Comparison of ENCODE assay signal across 9 cellular contexts in the genomic region with DNA sequence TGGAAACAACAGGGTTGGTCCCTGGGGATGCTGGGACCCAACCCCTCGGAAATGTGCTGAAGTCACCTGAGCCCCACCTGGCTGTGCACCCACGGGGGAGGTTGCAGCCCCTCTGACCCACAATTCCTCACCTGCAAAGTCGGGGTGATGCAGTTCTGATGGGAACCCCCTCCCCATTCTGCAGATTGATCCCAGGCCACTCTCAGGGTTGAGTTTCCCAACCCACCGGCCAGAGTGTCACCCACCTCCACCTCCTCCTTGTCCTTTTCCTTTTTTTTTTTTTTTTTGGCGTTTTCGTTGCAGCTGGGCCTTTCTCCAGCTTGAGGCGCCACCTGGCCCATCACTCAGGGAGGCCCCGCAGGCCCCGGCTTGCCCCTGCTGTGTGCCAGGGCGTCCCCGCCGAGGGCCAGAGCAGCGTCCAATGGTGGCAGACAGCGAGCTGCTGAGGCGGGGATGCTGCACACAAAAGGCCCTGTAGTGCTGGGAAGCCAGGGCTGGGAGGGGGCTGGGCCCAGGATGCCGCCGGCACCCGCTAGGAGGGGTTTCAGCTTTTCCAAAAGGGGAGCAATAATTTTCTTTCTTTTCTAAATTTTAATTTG. TPM values are rescaled to one million over a fixed set of nuclear protein-coding genes. Genes with fewer than 3 reads are reported as not detected.
DNase-seq lines count a peak whose midpoint lies in the region; ATAC-seq, FAIRE-seq and TF ChIP-seq lines count a peak whose summit lies in the region.
"Had no signal": no experiment of that assay in that cellular context is flagged by ENCODE, and none has a peak within 500 bp of the region (broad histone marks: within the 10 kb centered on the region; RNA-seq: fewer than 3 reads in every experiment).

No MANE protein-coding gene starts in this region.

- H3K9me3 ChIP-seq in NT2/D1 (ENCODE audit: insufficient read depth, low read length) (no peaks in the 10 kb centered on the region), sigmoid colon (no peaks in the 10 kb centered on the region)

- H3K27ac ChIP-seq in foreskin keratinocyte (no peak overlapping the region), sigmoid colon (peak overlapping the region; percentile 67 to 83 (median 75))

- H3K36me3 ChIP-seq in NT2/D1 (ENCODE audit: insufficient read depth, insufficient read length, low read length): peaks cover 43% of the 10 kb centered on the region
- peaks cover 0 to 14% (median 8%) of the 10 kb centered on the region in 4 donors for H3K36me3 ChIP-seq in sigmoid colon

- H3K27me3 ChIP-seq in NT2/D1 (ENCODE audit: insufficient read depth, insufficient read length) (no peaks in the 10 kb centered on the region), foreskin keratinocyte (no peaks in the 10 kb centered on the region), sigmoid colon (no peaks in the 10 kb centered on the region)

- WGBS in sigmoid colon, 2 donors: 21 to 52% methylated on average over 18 of the region's 18 CpGs

- TF ChIP-seq CTCF in foreskin keratinocyte (conservative IDR thresholded peaks at IDR 0.05): peak; percentile 24
- TF ChIP-seq CTCF in sigmoid colon (IDR thresholded peaks at IDR 0.05): no peak
- no peak for TF ChIP-seq CTCF in D721Med (IDR thresholded peaks at IDR 0.05; ENCODE audit: insufficient read depth, missing control alignments)
- TF ChIP-seq CTCF in GM20000 (IDR thresholded peaks at IDR 0.05; ENCODE audit: extremely low read depth, missing control alignments): no peak

- FAIRE-seq in D721Med (lab: Jason Lieb, UNC): no peak

- peak; percentile 92 for DNase-seq in HPDE6-E6E7 (ENCODE audit: extremely low spot score)
- DNase-seq in NT2/D1 (ENCODE audit: low read depth, low spot score): no peak
- DNase-seq in foreskin keratinocyte: peak; percentile 62 to 69
- DNase-seq in sigmoid colon: no peak
- DNase-seq in D721Med (ENCODE audit: insufficient read length, low spot score): no peak
- DNase-seq in GM20000 (ENCODE audit: low spot score): no peak
- DNase-seq: effector memory CD8-positive, alpha-beta T cell had no signal

- peak overlapping the region; percentile 80 for H3K9ac ChIP-seq in NT2/D1 (ENCODE audit: insufficient read length, low read depth)

- peaks cover 29% of the 10 kb centered on the region for H3K4me1 ChIP-seq in NT2/D1 (ENCODE audit: insufficient read depth, insufficient read length)
- H3K4me1 ChIP-seq in foreskin keratinocyte: peaks cover 4% of the 10 kb centered on the region
- peaks cover 0 to 62% (median 57%) of the 10 kb centered on the region in 4 donors for H3K4me1 ChIP-seq in sigmoid colon

- TF ChIP-seq POLR2A in sigmoid colon (IDR thresholded peaks at IDR 0.05): no peak

- intact Hi-C loops in sigmoid colon (cut with DNase I): no loop called here

- ATAC-seq in foreskin keratinocyte (peak; percentile 10), GM19452 (IDR thresholded peaks at IDR 0.05; ENCODE audit: unreplicated experiment) (no peak), HG02798 (IDR thresholded peaks at IDR 0.05; ENCODE audit: poor library complexity, unreplicated experiment) (no peak)
- ATAC-seq: effector memory CD8-positive, alpha-beta T cell had no signal

- no peak overlapping the region for H3K4me3 ChIP-seq in NT2/D1 (ENCODE audit: insufficient read length, low read depth)
- no peak overlapping the region for H3K4me3 ChIP-seq in sigmoid colon

- TF ChIP-seq EP300 in sigmoid colon (IDR thresholded peaks at IDR 0.05): no peak

RNA-seq across cellular contexts. Expression of a gene that starts 4.6 kb away (rescaled TPM):
- total RNA-seq in foreskin keratinocyte (24.2 and 26.0 TPM in 2 replicates), sigmoid colon (10 to 100 TPM in 2 of 4 donors, 1 to 10 TPM in 2; 7.8 to 18.0 (median 9.5) TPM)
- polyA plus RNA-seq in foreskin keratinocyte (23.7 and 24.1 TPM in 2 replicates), sigmoid colon (1 to 10 TPM; 1.8 to 8.7 (median 6.5) TPM)

RNA-seq across cellular contexts. Expression of a gene that starts 16.0 kb away (rescaled TPM):
- 22.0 and 22.7 TPM in 2 replicates for total RNA-seq in foreskin keratinocyte
- 31.7 and 32.6 TPM in 2 replicates for polyA plus RNA-seq in foreskin keratinocyte
- 10 to 100 TPM in 3 of 4 donors, 1 to 10 TPM in 1; 9.1 to 45.7 (median 44.5) TPM for total RNA-seq in sigmoid colon
- polyA plus RNA-seq in sigmoid colon: 100 to 1,000 TPM in 2 of 3 donors, 10 to 100 TPM in 1; 96.7 to 412 (median 178) TPM

RNA-seq across cellular contexts. Expression of a gene that starts 35.5 kb away (rescaled TPM):
- total RNA-seq in foreskin keratinocyte (24.5 and 26.9 TPM in 2 replicates), sigmoid colon (10 to 100 TPM; 15.8 to 37.3 (median 26.2) TPM)
- polyA plus RNA-seq in foreskin keratinocyte (37.0 and 39.4 TPM in 2 replicates), sigmoid colon (10 to 100 TPM in 2 of 3 donors, 1 to 10 TPM in 1; 9.0 to 26.4 (median 12.0) TPM)

RNA-seq across cellular contexts. Expression of a gene that starts 46.3 kb away (rescaled TPM):
- total RNA-seq in foreskin keratinocyte (0.68 and 0.85 TPM in 2 replicates), sigmoid colon (1 to 10 TPM in 3 of 4 donors, under 1 TPM in 1; 0.66 to 2.9 (median 2.2) TPM)
- polyA plus RNA-seq in foreskin keratinocyte (0.84 and 1.5 TPM in 2 replicates), sigmoid colon (1 to 10 TPM; 2.1 to 4.8 (median 4.2) TPM)

RNA-seq across cellular contexts. Expression of a gene that starts 60.0 kb away (rescaled TPM):
- total RNA-seq in foreskin keratinocyte: 2.3 and 2.5 TPM in 2 replicates
- 1.2 and 1.3 TPM in 2 replicates for polyA plus RNA-seq in foreskin keratinocyte
- 1 to 10 TPM; 2.6 to 6.9 (median 3.3) TPM for total RNA-seq in sigmoid colon
- polyA plus RNA-seq in sigmoid colon: 10 to 100 TPM in 1 of 3 donors, 1 to 10 TPM in 2; 4.2 to 16.3 (median 5.3) TPM

Comparison
In these comparisons a context has a peak if more than half of its experiments do, and no peak if none do; other contexts are left out.
1. DNase-seq: peak in HPDE6-E6E7 (single experiment) and foreskin keratinocyte (2 of 2); none in NT2/D1 (single experiment), sigmoid colon (single experiment), D721Med (single experiment) and GM20000 (single experiment).